Comparison of ENCODE assay signal across 6 cellular contexts in the genomic region with DNA sequence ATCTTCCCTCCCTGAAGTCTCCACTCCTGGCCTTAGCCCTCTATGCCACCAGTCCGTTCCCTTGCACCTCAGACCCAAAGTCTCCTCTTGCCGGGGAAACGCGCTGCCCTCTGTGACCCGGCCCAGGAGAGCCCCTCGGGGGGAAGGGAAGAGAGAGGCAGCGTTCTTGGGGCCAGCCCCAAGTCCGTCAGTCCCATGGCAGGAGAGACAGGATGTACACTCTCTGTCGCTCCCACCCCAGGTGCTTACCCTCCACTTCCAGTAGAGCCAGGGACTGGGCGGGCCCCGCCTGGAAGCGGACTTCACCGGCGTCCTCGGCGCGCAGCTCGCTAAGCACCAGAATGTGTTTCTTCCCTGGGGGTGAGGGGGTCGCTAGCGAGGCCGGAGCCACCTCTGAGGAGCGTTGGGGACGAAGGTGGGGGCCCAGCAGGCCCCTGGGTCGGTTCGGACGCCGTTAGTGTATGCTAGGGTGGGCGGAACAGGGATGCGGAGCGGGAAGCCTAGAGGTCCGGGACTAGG. TPM values are rescaled to one million over a fixed set of nuclear protein-coding genes. Genes with fewer than 3 reads are reported as not detected.
DNase-seq lines count a peak whose midpoint lies in the region; ATAC-seq and TF ChIP-seq lines count a peak whose summit lies in the region.

No MANE protein-coding gene starts in this region.

- peak overlapping the region; percentile 58 to 73 for H3K27ac ChIP-seq in breast epithelium
- no peak overlapping the region for H3K27ac ChIP-seq in neuronal stem cell (replicated peaks; ENCODE audit: low read length)

- no peak overlapping the region for H2AK5ac ChIP-seq in neuronal stem cell (ENCODE audit: low read depth, low read length)

- H2AFZ ChIP-seq in neuronal stem cell (ENCODE audit: low read length), result peak overlapping the region; percentile 99

- peaks cover 10% of the 10 kb centered on the region for H3K79me1 ChIP-seq in neuronal stem cell (ENCODE audit: low read depth, low read length)

- peak overlapping the region; percentile 89 for H3K14ac ChIP-seq in neuronal stem cell (ENCODE audit: low read length)

- peak overlapping the region; percentile 85 for H2BK15ac ChIP-seq in neuronal stem cell (ENCODE audit: low read length)

- H4K91ac ChIP-seq in neuronal stem cell (ENCODE audit: low read depth, low read length, poor library complexity), result no peak overlapping the region

- H3K27me3 ChIP-seq in breast epithelium (no peaks in the 10 kb centered on the region), neuronal stem cell (ENCODE audit: control insufficient read depth in 3 of 3, insufficient read depth in 3 of 3, low read depth in 1 of 3, low read length in 3 of 3) (peaks cover 0 to 23% (median 0%) of the 10 kb centered on the region in 3 experiments)

- DNase-seq in breast epithelium (ENCODE audit: low spot score in 2 of 2), result no peak
- no peak for DNase-seq in neuronal stem cell (ENCODE audit: low spot score)
- no peak for DNase-seq in NCI-H2107 treated with DMSO at 0.1 percent for 48 hours (lab: John Stamatoyannopoulos, UW; ENCODE audit: unreplicated experiment)
- DNase-seq in Ammon's horn (ENCODE audit: low spot score), result no peak

- no peak for TF ChIP-seq CTCF in breast epithelium (IDR thresholded peaks at IDR 0.05)

- peak overlapping the region; percentile 97 for H3K18ac ChIP-seq in neuronal stem cell (ENCODE audit: low read length)

- H3K4me3 ChIP-seq in breast epithelium (peak overlapping the region; percentile 46 to 76 (median 62)), neuronal stem cell (ENCODE audit: low read length in 2 of 2) (peak overlapping the region; percentile 78 to 85)

- H3K36me3 ChIP-seq in breast epithelium (no peaks in the 10 kb centered on the region), neuronal stem cell (replicated peaks in 1 of 2; ENCODE audit: control insufficient read depth in 2 of 2, insufficient read depth in 2 of 2, low read length in 2 of 2) (peaks cover 11 to 42% of the 10 kb centered on the region in 2 donors)

- H2BK12ac ChIP-seq in neuronal stem cell (ENCODE audit: low read length), result no peak overlapping the region

- peak overlapping the region; percentile 39 for H2BK5ac ChIP-seq in neuronal stem cell (ENCODE audit: low read length)

- WGBS in neuronal stem cell (ENCODE audit: extremely low coverage in 2 of 2, insufficient read length in 2 of 2, insufficient replicate concordance in 1 of 2), 2 donors, result no CpG with 5 or more reads among the region's 31 CpGs

- intact Hi-C loops in breast epithelium (cut with DNase I; ENCODE audit: low total_unique reads), result no loop called here

- H3K4ac ChIP-seq in neuronal stem cell (ENCODE audit: low read length), result no peak overlapping the region

- H2BK120ac ChIP-seq in neuronal stem cell (ENCODE audit: low read depth, low read length), result no peak overlapping the region

- H3K9ac ChIP-seq in neuronal stem cell (ENCODE audit: low read depth, low read length, poor library complexity), result peak overlapping the region; percentile 78

- H4K8ac ChIP-seq in neuronal stem cell (ENCODE audit: low read depth, low read length), result no peak overlapping the region

- H3K9me3 ChIP-seq in breast epithelium (no peaks in the 10 kb centered on the region), neuronal stem cell (replicated peaks in 1 of 2; ENCODE audit: control insufficient read depth in 2 of 2, insufficient read depth in 1 of 2, low read depth in 1 of 2, low read length in 2 of 2) (peaks cover 0 to 3% of the 10 kb centered on the region in 2 donors)

- peak overlapping the region; percentile 80 for H3K23ac ChIP-seq in neuronal stem cell (ENCODE audit: low read depth, low read length, poor library complexity)

- H3K4me2 ChIP-seq in neuronal stem cell (ENCODE audit: insufficient read depth, low read length, poor library complexity, severe bottlenecking), result peak overlapping the region; percentile 100

- ATAC-seq in GM18499 (IDR thresholded peaks at IDR 0.05; ENCODE audit: insufficient read depth, unreplicated experiment) (peak; percentile 6), HG03103 (IDR thresholded peaks at IDR 0.05; ENCODE audit: low read depth, unreplicated experiment) (peak; percentile 8)

- no peak for TF ChIP-seq POLR2A in breast epithelium (IDR thresholded peaks at IDR 0.05)

- peaks cover 5 to 6% of the 10 kb centered on the region in 2 donors for H3K4me1 ChIP-seq in breast epithelium
- peaks cover 9 to 10% of the 10 kb centered on the region in 2 donors for H3K4me1 ChIP-seq in neuronal stem cell (ENCODE audit: control insufficient read depth in 2 of 2, insufficient read depth in 1 of 2, low read depth in 1 of 2, low read length in 2 of 2)

RNA-seq across cellular contexts. Expression of gene TMEM198, which starts 8.1 kb away (rescaled TPM):
- 1 to 10 TPM; 1.6 to 1.9 (median 1.8) TPM for total RNA-seq in breast epithelium
- 2.7 TPM for polyA plus RNA-seq in neuronal stem cell (2013, experiment 1 of 2)
- 1.8 TPM for polyA plus RNA-seq in neuronal stem cell (2013, experiment 2 of 2)

RNA-seq across cellular contexts. Expression of gene CHPF, which starts 8.3 kb away (rescaled TPM):
- total RNA-seq in breast epithelium, result 10 to 100 TPM; 46.5 to 58.9 (median 49.0) TPM
- 12.6 TPM for polyA plus RNA-seq in neuronal stem cell (2013, experiment 1 of 2)
- polyA plus RNA-seq in neuronal stem cell (2013, experiment 2 of 2), result 12.8 TPM

RNA-seq across cellular contexts. Expression of gene OBSL1, which starts 19.4 kb away (rescaled TPM):
- total RNA-seq in breast epithelium, result 10 to 100 TPM; 69.2 to 91.9 (median 73.1) TPM
- 40.6 TPM for polyA plus RNA-seq in neuronal stem cell (2013, experiment 1 of 2)
- polyA plus RNA-seq in neuronal stem cell (2013, experiment 2 of 2), result 41.4 TPM

RNA-seq across cellular contexts. Expression of gene INHA, which starts 20.2 kb away (rescaled TPM):
- under 1 TPM in 2 of 3 donors, not detected in 1; 0.64 to 0.73 TPM for total RNA-seq in breast epithelium
- 0.50 TPM for polyA plus RNA-seq in neuronal stem cell (2013, experiment 1 of 2)
- polyA plus RNA-seq in neuronal stem cell (2013, experiment 2 of 2), result 0.35 TPM

RNA-seq across cellular contexts. Expression of gene ASIC4, which starts 37.6 kb away (rescaled TPM):
- total RNA-seq in breast epithelium, result under 1 TPM in 1 of 3 donors, not detected in 2; 0.44 TPM
- 0.14 TPM for polyA plus RNA-seq in neuronal stem cell (2013, experiment 1 of 2)
- polyA plus RNA-seq in neuronal stem cell (2013, experiment 2 of 2), result 0.15 TPM
